Comparison of ENCODE assay signal across 8 cellular contexts in genomic region chr2:6826081-6826913, GRCh38. TPM values are rescaled to one million over a fixed set of nuclear protein-coding genes. Genes with fewer than 3 reads are reported as not detected.
DNase-seq lines count a peak whose midpoint lies in the region; ATAC-seq lines count a peak whose summit lies in the region.

No MANE protein-coding gene starts in this region.

- peak; percentile 82 for ATAC-seq in GM19468 (IDR thresholded peaks at IDR 0.05; ENCODE audit: extremely low read depth, unreplicated experiment)
- peak; percentile 76 for ATAC-seq in HG03558 (IDR thresholded peaks at IDR 0.05; ENCODE audit: extremely low read depth, unreplicated experiment)
- peak; percentile 84 for ATAC-seq in activated naive CD8-positive, alpha-beta T cell treated with anti-CD3 and anti-CD28 coated beads, Interleukin-2, amount 10 ng/mL, durations not matched to agents 7 days and 5 days (ENCODE audit: low read depth)

- H3K4me1 ChIP-seq in SJCRH30: 0 out of 2 replicates have a peak, but pooled peaks cover 3% of the 10 kb centered on the region

- peaks cover 3% of the 10 kb centered on the region; the same call in 1 of the 2 replicates for H3K27me3 ChIP-seq in SJCRH30

- H3K27me3 Mint-ChIP-seq in activated naive CD8-positive, alpha-beta T cell treated with anti-CD3 and anti-CD28 coated beads, Interleukin-2, amount 10 ng/mL, durations not matched to agents 7 days and 5 days: no peaks in the 10 kb centered on the region

- POLR2A ChIA-PET in activated naive CD8-positive, alpha-beta T cell treated with anti-CD3 and anti-CD28 coated beads, Interleukin-2, amount 10 ng/mL, durations not matched to agents 7 days and 5 days (lab: Charles Lee): no interaction called here

- peak overlapping the region; percentile 48 for H3K27ac Mint-ChIP-seq in activated naive CD8-positive, alpha-beta T cell treated with anti-CD3 and anti-CD28 coated beads, Interleukin-2, amount 10 ng/mL, durations not matched to agents 7 days and 5 days

- peaks cover 13% of the 10 kb centered on the region for H3K9me3 Mint-ChIP-seq in activated naive CD8-positive, alpha-beta T cell treated with anti-CD3 and anti-CD28 coated beads, Interleukin-2, amount 10 ng/mL, durations not matched to agents 7 days and 5 days

- H3K9me3 ChIP-seq in SJCRH30 (replicated peaks): no peaks in the 10 kb centered on the region

- H3K36me3 ChIP-seq in SJCRH30: no peaks in the 10 kb centered on the region

- DNase-seq in Daoy (ENCODE audit: low read depth): peak; percentile 57
- DNase-seq in SJCRH30: peak; percentile 39 to 75
- no peak for DNase-seq in activated naive CD8-positive, alpha-beta T cell treated with anti-CD3 and anti-CD28 coated beads, Interleukin-2, amount 10 ng/mL, durations not matched to agents 7 days and 5 days
- peak; percentile 89 for DNase-seq in iris pigment epithelial cell (ENCODE audit: low read depth)
- DNase-seq in stimulated activated CD8-positive, alpha-beta memory T cell treated with anti-CD3 and anti-CD28 coated beads, Interleukin-12 subunit alpha, Interleukin-12 subunit beta, amount 100 ng/mL, for 1 hour (ENCODE audit: low read depth): peak; percentile 23
- no peak for DNase-seq in OCI-M2 (lab: John Stamatoyannopoulos, UW; ENCODE audit: unreplicated experiment)

- H3K4me3 Mint-ChIP-seq in activated naive CD8-positive, alpha-beta T cell treated with anti-CD3 and anti-CD28 coated beads, Interleukin-2, amount 10 ng/mL, durations not matched to agents 7 days and 5 days: no peak overlapping the region

- H3K27ac ChIP-seq in SJCRH30: no peak overlapping the region

- H3K36me3 Mint-ChIP-seq in activated naive CD8-positive, alpha-beta T cell treated with anti-CD3 and anti-CD28 coated beads, Interleukin-2, amount 10 ng/mL, durations not matched to agents 7 days and 5 days: peaks cover 28% of the 10 kb centered on the region

- no peak overlapping the region for H3K4me3 ChIP-seq in SJCRH30

- H3K4me1 Mint-ChIP-seq in activated naive CD8-positive, alpha-beta T cell treated with anti-CD3 and anti-CD28 coated beads, Interleukin-2, amount 10 ng/mL, durations not matched to agents 7 days and 5 days: peaks cover 16% of the 10 kb centered on the region

RNA-seq across cellular contexts. Expression of gene CMPK2, which starts 39.4 kb away (rescaled TPM):
- 4.3 and 4.5 TPM in 2 replicates for total RNA-seq in Daoy (2014; rRNA removed; shearing (Covaris generic))
- total RNA-seq in SJCRH30 (2014; rRNA removed; shearing (Covaris generic)): not detected in 2 replicates
- 100 to 1,000 TPM; 102 to 106 TPM for total RNA-seq in activated naive CD8-positive, alpha-beta T cell treated with anti-CD3 and anti-CD28 coated beads, Interleukin-2, amount 10 ng/mL, durations not matched to agents 7 days and 5 days

RNA-seq across cellular contexts. Expression of gene RSAD2, which starts 51.3 kb away (rescaled TPM):
- total RNA-seq in Daoy (2014; rRNA removed; shearing (Covaris generic)): 3.0 and 5.8 TPM in 2 replicates
- total RNA-seq in SJCRH30 (2014; rRNA removed; shearing (Covaris generic)): not detected in 2 replicates
- 100 to 1,000 TPM; 104 to 105 TPM for total RNA-seq in activated naive CD8-positive, alpha-beta T cell treated with anti-CD3 and anti-CD28 coated beads, Interleukin-2, amount 10 ng/mL, durations not matched to agents 7 days and 5 days

Comparison
In these comparisons a context has a peak if more than half of its experiments do, and no peak if none do; other contexts are left out.
1. DNase-seq: peak in Daoy (single experiment), SJCRH30 (2 of 2), iris pigment epithelial cell (single experiment) and stimulated activated CD8-positive, alpha-beta memory T cell treated with anti-CD3 and anti-CD28 coated beads, Interleukin-12 subunit alpha, Interleukin-12 subunit beta, amount 100 ng/mL, for 1 hour (single experiment); none in activated naive CD8-positive, alpha-beta T cell treated with anti-CD3 and anti-CD28 coated beads, Interleukin-2, amount 10 ng/mL, durations not matched to agents 7 days and 5 days (single experiment) and OCI-M2 (single experiment).
2. RNA of gene CMPK2, which starts 39.4 kb away (total RNA-seq): 102 to 106 TPM in activated naive CD8-positive, alpha-beta T cell treated with anti-CD3 and anti-CD28 coated beads, Interleukin-2, amount 10 ng/mL, durations not matched to agents 7 days and 5 days; 4.3 to 4.5 TPM in Daoy and not detected in SJCRH30; every median in the first group is over 10 times any median in the second.
3. RNA of gene RSAD2, which starts 51.3 kb away (total RNA-seq): 104 to 105 TPM in activated naive CD8-positive, alpha-beta T cell treated with anti-CD3 and anti-CD28 coated beads, Interleukin-2, amount 10 ng/mL, durations not matched to agents 7 days and 5 days; 3.0 to 5.8 TPM in Daoy and not detected in SJCRH30; every median in the first group is over 10 times any median in the second.
4. Peak in every context shown above with its lines, with median percentiles within 50 percentile points of each other: ATAC-seq.